ENCODE assay signal across 9 cellular contexts in genomic region chr1:224358288-224358687, GRCh38. TPM values are rescaled to one million over a fixed set of nuclear protein-coding genes. Genes with fewer than 3 reads are reported as not detected.
A peak's percentile ranks its signal among the peaks of the same experiment; 100 is the strongest.
DNase-seq lines count a peak whose midpoint lies in the region; ATAC-seq and TF ChIP-seq lines count a peak whose summit lies in the region.
"Had no signal": no experiment of that assay in that cellular context is flagged by ENCODE, and none has a peak within 500 bp of the region (broad histone marks: within the 10 kb centered on the region; RNA-seq: fewer than 3 reads in every experiment).

No MANE protein-coding gene starts in this region.

- no peaks in the 10 kb centered on the region for H3K9me2 ChIP-seq in OCI-LY1 (ENCODE audit: low read depth, low read length)

- peaks cover 11% of the 10 kb centered on the region for H3K4me1 ChIP-seq in OCI-LY1 (ENCODE audit: insufficient read depth, low read length, severe bottlenecking)
- H3K4me1 ChIP-seq in endocrine pancreas (ENCODE audit: control insufficient read depth, insufficient read depth, low read length): peaks cover 6% of the 10 kb centered on the region
- peaks cover 39 to 41% of the 10 kb centered on the region in 2 experiments for H3K4me1 ChIP-seq in neutrophil (ENCODE audit: control insufficient read depth in 1 of 2, insufficient read depth in 1 of 2, low read depth in 1 of 2, low read length in 1 of 2)

- no peak for DNase-seq in Calu3
- DNase-seq in DMS 273 (lab: John Stamatoyannopoulos, UW; ENCODE audit: unreplicated experiment): no peak
- no peak for DNase-seq in iPS-NIHi7 (ENCODE audit: extremely low spot score)
- DNase-seq: foreskin keratinocyte had no signal

- 0 out of 2 replicates have a peak, but pooled peaks cover 7% of the 10 kb centered on the region for H3K79me2 ChIP-seq in OCI-LY1 (ENCODE audit: insufficient read depth, low read length)

- intact Hi-C loops in Calu3 (cut with micrococcal nuclease; ENCODE audit: unreplicated experiment): no loop called here

- H3K36me3 ChIP-seq in OCI-LY1 (ENCODE audit: insufficient read depth, low read length): no peaks in the 10 kb centered on the region
- no peaks in the 10 kb centered on the region for H3K36me3 ChIP-seq in endocrine pancreas (ENCODE audit: control insufficient read depth, insufficient read depth, low read length)
- no peaks in the 10 kb centered on the region for H3K36me3 ChIP-seq in neutrophil

- H3K9me3 ChIP-seq in OCI-LY1 (ENCODE audit: low read length): no peaks in the 10 kb centered on the region
- H3K9me3 ChIP-seq in endocrine pancreas (ENCODE audit: control insufficient read depth, low read length): no peaks in the 10 kb centered on the region
- H3K9me3 ChIP-seq in neutrophil: no peaks in the 10 kb centered on the region

- H3K27ac ChIP-seq in OCI-LY1 (ENCODE audit: low read depth, low read length, poor library complexity, severe bottlenecking) (no peak overlapping the region), neutrophil (peak overlapping the region; percentile 94)
- H3K27ac ChIP-seq: foreskin keratinocyte had no signal

- no peaks in the 10 kb centered on the region for H3K27me3 Mint-ChIP-seq in Calu3 (ENCODE audit: unreplicated experiment)

- no peak overlapping the region for H2AFZ ChIP-seq in OCI-LY1 (ENCODE audit: low read length)

- no peaks in the 10 kb centered on the region for H3K27me3 ChIP-seq in OCI-LY1 (ENCODE audit: insufficient read depth, low read length)
- no peaks in the 10 kb centered on the region for H3K27me3 ChIP-seq in endocrine pancreas (ENCODE audit: control insufficient read depth, insufficient read depth, low read length)
- no peaks in the 10 kb centered on the region for H3K27me3 ChIP-seq in neutrophil
- H3K27me3 ChIP-seq: foreskin keratinocyte had no signal

- TF ChIP-seq CTCF in Calu3 (IDR thresholded peaks at IDR 0.05; ENCODE audit: unreplicated experiment) (no peak), OCI-LY1 (IDR thresholded peaks at IDR 0.05; ENCODE audit: low read length) (no peak), neutrophil (IDR thresholded peaks at IDR 0.05) (no peak)

- peak overlapping the region; percentile 97 for H3K4me3 Mint-ChIP-seq in Calu3 (ENCODE audit: low read depth, unreplicated experiment)

- peak overlapping the region; percentile 92 for H3K4me2 ChIP-seq in OCI-LY1 (ENCODE audit: low read length)

- no TSS peak for BruUV-seq in Calu3 (replicated peaks; lab: Mats Ljungman, UMichigan)

- H3K27ac Mint-ChIP-seq in Calu3 (ENCODE audit: unreplicated experiment): peak overlapping the region; percentile 18

- H3K36me3 Mint-ChIP-seq in Calu3 (ENCODE audit: insufficient read depth, unreplicated experiment): peaks cover 32% of the 10 kb centered on the region

- no peaks in the 10 kb centered on the region for H3F3A ChIP-seq in OCI-LY1 (ENCODE audit: insufficient read depth, low read length)

- no peaks in the 10 kb centered on the region for H3K9me3 Mint-ChIP-seq in Calu3 (ENCODE audit: low read depth, unreplicated experiment)

- peak overlapping the region; percentile 77 for H3K4me3 ChIP-seq in OCI-LY1 (ENCODE audit: low read depth, low read length, poor library complexity, severe bottlenecking)
- H3K4me3 ChIP-seq in endocrine pancreas (ENCODE audit: control insufficient read depth, insufficient read depth, low read length): peak overlapping the region; percentile 83
- peak overlapping the region; percentile 82 to 90 for H3K4me3 ChIP-seq in neutrophil (ENCODE audit: low read depth in 1 of 2, low read length in 1 of 2)

- H3K9ac ChIP-seq in OCI-LY1 (ENCODE audit: low read length): no peak overlapping the region; the same call in 1 of the 2 replicates
- no peak overlapping the region for H3K9ac ChIP-seq in endocrine pancreas (ENCODE audit: control insufficient read depth, insufficient read depth, low read length)

- H4K20me1 ChIP-seq in OCI-LY1 (ENCODE audit: insufficient read depth, low read length): no peaks in the 10 kb centered on the region

- ATAC-seq in GM18519 (IDR thresholded peaks at IDR 0.05; ENCODE audit: low FRiP score, unreplicated experiment): no peak
- no peak for ATAC-seq in GM19328 (IDR thresholded peaks at IDR 0.05; ENCODE audit: unreplicated experiment)
- ATAC-seq: foreskin keratinocyte had no signal

- peaks cover 21% of the 10 kb centered on the region for H3K4me1 Mint-ChIP-seq in Calu3 (ENCODE audit: low read depth, unreplicated experiment)

- CTCF ChIA-PET in Calu3 (lab: Charles Lee): no interaction called here

RNA-seq across cellular contexts. Expression of gene CNIH4, which starts 1.6 kb away (rescaled TPM):
- total RNA-seq in Calu3 (2022): 79.9 and 91.4 TPM in 2 replicates

RNA-seq across cellular contexts. Expression of gene NVL, which starts 28.3 kb away (rescaled TPM):
- total RNA-seq in Calu3 (2022): 39.2 and 43.4 TPM in 2 replicates
